8 cellular contexts compared by ENCODE assay signal in the genomic region with DNA sequence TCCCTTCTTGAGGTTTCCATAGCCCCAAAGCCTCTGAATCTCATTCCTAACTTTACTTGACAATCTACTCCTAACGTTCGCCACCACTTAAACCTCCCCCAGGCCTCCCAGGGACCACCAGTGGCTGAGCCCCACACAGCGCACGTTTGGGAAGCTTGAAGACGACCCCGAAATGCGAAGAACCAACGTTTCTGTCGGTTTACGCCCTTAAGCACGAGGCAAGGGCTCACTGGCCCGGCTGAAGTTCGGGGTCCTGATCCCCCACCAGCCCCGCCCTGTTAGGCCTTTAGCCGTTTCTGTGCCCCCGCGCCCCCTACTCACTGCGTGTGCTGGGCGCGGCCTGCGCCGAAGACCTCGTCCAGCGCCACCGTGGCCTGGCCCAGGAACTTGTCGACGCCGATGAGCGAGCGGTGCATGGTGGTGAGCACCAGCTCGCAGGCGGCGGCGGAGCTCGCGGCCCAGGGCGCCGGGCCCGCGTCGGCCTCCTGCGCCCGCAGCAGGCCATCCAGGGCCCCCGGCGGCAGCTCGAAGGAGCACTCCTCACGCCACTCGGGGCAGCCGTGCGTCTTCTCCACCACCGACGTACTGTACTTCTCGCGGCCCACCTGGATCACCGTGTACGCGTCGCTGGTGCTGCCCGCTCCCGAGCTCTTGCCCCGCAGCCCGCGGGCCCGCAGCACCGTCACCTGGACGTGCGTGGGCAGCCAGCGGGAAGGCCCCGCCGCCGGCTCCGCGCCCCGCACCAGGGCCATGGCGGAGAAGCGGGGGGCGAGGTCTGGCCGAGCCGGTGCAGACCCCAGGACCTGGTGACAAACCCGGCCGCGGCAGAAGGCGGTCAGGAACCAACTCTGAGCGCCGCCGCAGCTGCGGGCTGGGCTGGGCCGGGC. TPM values are rescaled to one million over a fixed set of nuclear protein-coding genes. Genes with fewer than 3 reads are reported as not detected.
DNase-seq lines count a peak whose midpoint lies in the region; TF ChIP-seq lines count a peak whose summit lies in the region.

No MANE protein-coding gene starts in this region.

- H3K4me1 Mint-ChIP-seq in CD8-positive, alpha-beta memory T cell = peaks cover 34 to 36% (median 36%) of the 10 kb centered on the region in 3 donors
- H3K4me1 Mint-ChIP-seq in neural crest cell = peaks cover 14% of the 10 kb centered on the region

- no peaks in the 10 kb centered on the region for H3K27me3 ChIP-seq in CD8-positive, alpha-beta memory T cell (ENCODE audit: insufficient read depth, low read length, poor library complexity, severe bottlenecking)

- H3K36me3 ChIP-seq in CD8-positive, alpha-beta memory T cell (ENCODE audit: insufficient read depth, low read length) = no peaks in the 10 kb centered on the region

- peaks cover 0 to 2% of the 10 kb centered on the region in 2 donors for H3K27me3 Mint-ChIP-seq in CD8-positive, alpha-beta memory T cell
- H3K27me3 Mint-ChIP-seq in neural crest cell (ENCODE audit: low read depth) = peaks cover 46% of the 10 kb centered on the region

- TF ChIP-seq CTCF in GM20000 (IDR thresholded peaks at IDR 0.05; ENCODE audit: extremely low read depth, missing control alignments) (no peak), fibroblast of pulmonary artery (IDR thresholded peaks at IDR 0.05; ENCODE audit: low read length, missing control alignments) (no peak), neural crest cell (conservative IDR thresholded peaks at IDR 0.05) (no peak)

- H3K4me3 Mint-ChIP-seq in CD8-positive, alpha-beta memory T cell = peak overlapping the region; percentile 83 to 88 (median 86)
- peak overlapping the region; percentile 86 for H3K4me3 Mint-ChIP-seq in neural crest cell

- H3K4me3 ChIP-seq in CD8-positive, alpha-beta memory T cell (ENCODE audit: low read length) = peak overlapping the region; percentile 62
- peak overlapping the region; percentile 60 for H3K4me3 ChIP-seq in fibroblast of pulmonary artery (replicated peaks; ENCODE audit: low read depth, low read length)

- CTCF ChIA-PET in CD8-positive, alpha-beta memory T cell (lab: Charles Lee) = interaction anchor here (1.0 to 4.0 kb wide), 6 partner anchors 12 to 225 kb away, joined by 3 to 15 read pairs (median 4); a partner anchor contains a TSS

- no peaks in the 10 kb centered on the region for H3K9me3 Mint-ChIP-seq in CD8-positive, alpha-beta memory T cell
- H3K9me3 Mint-ChIP-seq in neural crest cell = no peaks in the 10 kb centered on the region

- no peaks in the 10 kb centered on the region for H3K36me3 Mint-ChIP-seq in CD8-positive, alpha-beta memory T cell
- no peaks in the 10 kb centered on the region for H3K36me3 Mint-ChIP-seq in neural crest cell (ENCODE audit: low read depth)

- no peaks in the 10 kb centered on the region for H3K9me3 ChIP-seq in CD8-positive, alpha-beta memory T cell (ENCODE audit: low read length)

- peak overlapping the region in 7 of 8 donors; percentile 42 to 90 (median 73) for H3K27ac Mint-ChIP-seq in CD8-positive, alpha-beta memory T cell
- H3K27ac Mint-ChIP-seq in neural crest cell (ENCODE audit: unreplicated experiment) = no peak overlapping the region

- DNase-seq in CD8-positive, alpha-beta memory T cell = peak in 3 of 5 donors; percentile 7 to 36 (median 32)
- DNase-seq in GM20000 (ENCODE audit: low spot score) (peak; percentile 56), HuH-7.5 (ENCODE audit: low spot score) (peak; percentile 44), fibroblast of pulmonary artery (ENCODE audit: low read depth) (peak; percentile 44), neural crest cell (ENCODE audit: low read depth, low spot score) (no peak), NCI-H2196 treated with DMSO at 0.1 percent for 48 hours (lab: John Stamatoyannopoulos, UW; ENCODE audit: unreplicated experiment) (no peak), cerebellar cortex (ENCODE audit: low spot score) (no peak)
- DNase-seq in activated CD8-positive, alpha-beta memory T cell treated with anti-CD3 and anti-CD28 coated beads, Interleukin-2, amount 50 U/mL, for 4 hours = peak; percentile 24

- H3K27ac ChIP-seq in CD8-positive, alpha-beta memory T cell (ENCODE audit: low read depth, low read length) = peak overlapping the region; percentile 38

- POLR2A ChIA-PET in CD8-positive, alpha-beta memory T cell (lab: Charles Lee) = interaction anchor here (0.6 kb wide), 1 partner anchor 41 kb away, joined by 3 read pairs; a partner anchor contains a TSS

- peaks cover 12% of the 10 kb centered on the region for H3K4me1 ChIP-seq in CD8-positive, alpha-beta memory T cell (ENCODE audit: insufficient read depth, low read length)

RNA-seq across cellular contexts. Expression of a gene that starts 0.5 kb away (rescaled TPM):
- 1 to 10 TPM; 2.7 to 4.3 TPM for total RNA-seq in CD8-positive, alpha-beta memory T cell
- polyA plus RNA-seq in CD8-positive, alpha-beta memory T cell = 10.4 TPM
- total RNA-seq in neural crest cell = 6.7 and 10.1 TPM in 2 replicates

RNA-seq across cellular contexts. Expression of a gene that starts 40.8 kb away (rescaled TPM):
- total RNA-seq in CD8-positive, alpha-beta memory T cell = 10 to 100 TPM; 16.8 to 19.1 TPM
- polyA plus RNA-seq in CD8-positive, alpha-beta memory T cell = 1.8 TPM
- 21.8 and 23.3 TPM in 2 replicates for total RNA-seq in neural crest cell

Comparison
In these comparisons a context has a peak if more than half of its experiments do, and no peak if none do; other contexts are left out.
1. DNase-seq: peak in CD8-positive, alpha-beta memory T cell (3 of 5), GM20000 (single experiment), HuH-7.5 (single experiment), activated CD8-positive, alpha-beta memory T cell treated with anti-CD3 and anti-CD28 coated beads, Interleukin-2, amount 50 U/mL, for 4 hours (single experiment) and fibroblast of pulmonary artery (single experiment); none in neural crest cell (single experiment), NCI-H2196 treated with DMSO at 0.1 percent for 48 hours (single experiment) and cerebellar cortex (single experiment).